12 cellular contexts compared by ENCODE assay signal in genomic region chr5:151670074-151670686, GRCh38. TPM values are rescaled to one million over a fixed set of nuclear protein-coding genes. Genes with fewer than 3 reads are reported as not detected.
DNase-seq lines count a peak whose midpoint lies in the region; ATAC-seq and TF ChIP-seq lines count a peak whose summit lies in the region.
"Had no signal": no experiment of that assay in that cellular context is flagged by ENCODE, and none has a peak within 500 bp of the region (broad histone marks: within the 10 kb centered on the region; RNA-seq: fewer than 3 reads in every experiment).

No MANE protein-coding gene starts in this region.

- H3K4me1 ChIP-seq in HEK293 (ENCODE audit: control insufficient read depth, insufficient read depth, low read length) (peaks cover 3% of the 10 kb centered on the region; the same call in 1 of the 2 replicates), esophagus squamous epithelium (peaks cover 6 to 84% (median 54%) of the 10 kb centered on the region in 3 donors), lower lobe of right lung (peaks cover 95% of the 10 kb centered on the region), stomach (peaks cover 11 to 70% (median 40%) of the 10 kb centered on the region in 4 donors)

- H3K4me3 ChIP-seq in HEK293 (ENCODE audit: low read depth, low read length) (no peak overlapping the region), esophagus squamous epithelium (no peak overlapping the region), lower lobe of right lung (no peak overlapping the region), stomach (no peak overlapping the region)

- TF ChIP-seq CTCF in HEK293 (tag by site-specific recombination; IDR thresholded peaks at IDR 0.05): no peak
- no peak for TF ChIP-seq CTCF in esophagus squamous epithelium (IDR thresholded peaks at IDR 0.05)
- no peak for TF ChIP-seq CTCF in lower lobe of right lung (IDR thresholded peaks at IDR 0.05)
- TF ChIP-seq CTCF in stomach (IDR thresholded peaks at IDR 0.05): no peak

- ATAC-seq in lower lobe of right lung: no peak

- intact Hi-C loops in esophagus squamous epithelium (cut with DNase I): no loop called here
- intact Hi-C loops in lower lobe of right lung (cut with DNase I): no loop called here
- intact Hi-C loops in stomach (cut with DNase I; ENCODE audit: low total_unique reads): no loop called here

- CTCF ChIA-PET in HEK293 (lab: Yijun Ruan, JAX): interaction anchor here (0.9 to 2.6 kb wide), 3 partner anchors 11 to 71 kb away, joined by 3 to 11 read pairs (median 8); no protein-coding TSS in a partner anchor

- POLR2A ChIA-PET in HEK293 (lab: Yijun Ruan, JAX): no interaction called here

- H3K27ac ChIP-seq in HEK293 (ENCODE audit: extremely low read depth, low read depth, low read length) (no peak overlapping the region), esophagus squamous epithelium (peak overlapping the region in 3 of 4 donors; percentile 82 to 85 (median 84)), lower lobe of right lung (peak overlapping the region; percentile 87), stomach (peak overlapping the region in 3 of 5 donors; percentile 78 to 89 (median 87))

- TF ChIP-seq POLR2A in esophagus squamous epithelium (IDR thresholded peaks at IDR 0.05) (no peak), stomach (IDR thresholded peaks at IDR 0.05) (no peak)

- 63 to 83% methylated on average over 4 of the region's 4 CpGs for WGBS in esophagus squamous epithelium, 2 donors
- 48 to 62% (median 55%) methylated on average over 4 of the region's 4 CpGs for WGBS in stomach, 5 donors

- H3K9me3 ChIP-seq in HEK293 (ENCODE audit: control insufficient read depth, insufficient read depth, low read depth, low read length) (no peaks in the 10 kb centered on the region), esophagus squamous epithelium (no peaks in the 10 kb centered on the region), lower lobe of right lung (no peaks in the 10 kb centered on the region), stomach (no peaks in the 10 kb centered on the region)

- H3K27me3 ChIP-seq in esophagus squamous epithelium (no peaks in the 10 kb centered on the region), lower lobe of right lung (ENCODE audit: low read depth) (no peaks in the 10 kb centered on the region), stomach (no peaks in the 10 kb centered on the region)

- DNase-seq in esophagus squamous epithelium (lab: John Stamatoyannopoulos, UW) (no peak), lower lobe of right lung (no peak), stomach (no peak), cerebellar nuclear complex (lab: John Stamatoyannopoulos, UW) (no peak), KG1 (lab: John Stamatoyannopoulos, UW) (no peak), D341Med (ENCODE audit: low spot score) (no peak)
- no peak for DNase-seq in stimulated activated CD4-positive, alpha-beta T cell treated with anti-CD3 and anti-CD28 coated beads, Interleukin-4, amount 100 ng/mL, for 4 hours
- DNase-seq: activated CD4-positive, alpha-beta T cell treated with anti-CD3 and anti-CD28 coated beads for 4 hours; EL; mesendoderm; NCI-H2081 had no signal

- H3K36me3 ChIP-seq in HEK293 (ENCODE audit: control insufficient read depth in 2 of 2, insufficient read depth in 1 of 2, low read length in 2 of 2): peaks cover 0 to 96% of the 10 kb centered on the region in 2 experiments; a peak in 2 of 3 replicates
- H3K36me3 ChIP-seq in esophagus squamous epithelium: peaks cover 0 to 81% (median 26%) of the 10 kb centered on the region in 3 donors
- H3K36me3 ChIP-seq in lower lobe of right lung: peaks cover 96% of the 10 kb centered on the region
- peaks cover 14 to 87% (median 63%) of the 10 kb centered on the region in 4 donors for H3K36me3 ChIP-seq in stomach

- TF ChIP-seq EP300 in stomach (IDR thresholded peaks at IDR 0.05): no peak

TF ChIP-seq in HEK293, 187 proteins besides CTCF, POLR2A, EP300 and RAD21:
- TF ChIP-seq ZNF580 (tag by site-specific recombination; IDR thresholded peaks at IDR 0.05) (no peak), ZNF830 (tag by site-specific recombination; IDR thresholded peaks at IDR 0.05; ENCODE audit: low read depth) (no peak), ZSCAN4 (tag by site-specific recombination; IDR thresholded peaks at IDR 0.05) (no peak), TRIM28 (IDR thresholded peaks at IDR 0.05; ENCODE audit: borderline replicate concordance, low read length) (peak; percentile 60; the same call in 1 of the 2 replicates), AEBP2 (tag by site-specific recombination; IDR thresholded peaks at IDR 0.05; ENCODE audit: borderline replicate concordance) (no peak), ZNF670 (tag by site-specific recombination; IDR thresholded peaks at IDR 0.05; ENCODE audit: low read depth) (no peak), GLIS1 (tag by site-specific recombination; IDR thresholded peaks at IDR 0.05) (peak; percentile 33; the same call in 1 of the 2 replicates), ZNF114 (tag by site-specific recombination; IDR thresholded peaks at IDR 0.05) (no peak), ZNF221 (tag by site-specific recombination; IDR thresholded peaks at IDR 0.05; ENCODE audit: borderline replicate concordance) (no peak)
TF ChIP-seq in HEK293: peak in this region for 2.

RNA-seq across cellular contexts. Expression of gene SPARC, which starts 16.5 kb away (rescaled TPM):
- total RNA-seq in esophagus squamous epithelium (100 to 1,000 TPM in 1 of 4 donors, 10 to 100 TPM in 3; 14.9 to 164 (median 61.9) TPM), lower lobe of right lung (904 TPM), stomach (1,000 to 10,000 TPM in 1 of 5 donors, 100 to 1,000 TPM in 3, 10 to 100 TPM in 1; 36.2 to 1,348 (median 170) TPM)
- 10 to 100 TPM; 80.9 to 87.7 (median 86.7) TPM for polyA plus RNA-seq in stomach
